ENCODE assay signal across 8 cellular contexts in genomic region chr6:165019681-165020080, GRCh38.
"Had no signal": no experiment of that assay in that cellular context is flagged by ENCODE, and none has a peak within 500 bp of the region (broad histone marks: within the 10 kb centered on the region; RNA-seq: fewer than 3 reads in every experiment).

No MANE protein-coding gene starts in this region.

- FAIRE-seq: G401.6, GM12878, GM12891, GM12892, GM18507, GM19239 had no signal

- DNase-seq: GDM1, GF-D8 had no signal

- ATAC-seq: GM12878 had no signal

- H3K4me3 ChIP-seq: GM12878 had no signal
